In the genomic region with DNA sequence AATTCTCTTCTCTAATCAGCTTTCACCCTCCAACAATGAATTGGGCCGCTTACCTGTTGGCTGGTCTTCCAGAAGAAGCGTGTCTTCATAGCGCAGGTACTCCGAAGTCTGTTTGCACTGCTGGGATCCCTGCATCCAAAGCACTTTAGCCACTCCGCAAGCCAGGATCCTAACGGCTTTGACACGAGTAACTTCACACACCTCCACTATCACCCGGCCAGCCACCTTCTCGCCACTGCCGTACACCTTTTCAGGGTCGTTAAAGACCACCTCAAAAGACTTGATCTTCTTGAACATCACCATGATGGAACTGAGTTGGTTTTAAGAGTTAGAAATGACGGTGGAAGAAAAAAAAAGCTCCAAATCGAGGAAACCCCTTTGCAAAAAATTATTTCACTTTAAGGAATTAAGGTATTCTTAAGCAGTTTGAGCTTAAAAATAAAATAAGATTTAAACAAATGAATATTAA, we compare ENCODE assay signal across 1 cellular context.
TF ChIP-seq lines count a peak whose summit lies in the region.

No MANE protein-coding gene starts in this region.

TF ChIP-seq in GM12878, 131 proteins besides CTCF, POLR2A, EP300 and RAD21:
- TF ChIP-seq MXI1 (IDR thresholded peaks at IDR 0.05; ENCODE audit: low read depth, low read length) = no peak
- TF ChIP-seq, protein P1, sequence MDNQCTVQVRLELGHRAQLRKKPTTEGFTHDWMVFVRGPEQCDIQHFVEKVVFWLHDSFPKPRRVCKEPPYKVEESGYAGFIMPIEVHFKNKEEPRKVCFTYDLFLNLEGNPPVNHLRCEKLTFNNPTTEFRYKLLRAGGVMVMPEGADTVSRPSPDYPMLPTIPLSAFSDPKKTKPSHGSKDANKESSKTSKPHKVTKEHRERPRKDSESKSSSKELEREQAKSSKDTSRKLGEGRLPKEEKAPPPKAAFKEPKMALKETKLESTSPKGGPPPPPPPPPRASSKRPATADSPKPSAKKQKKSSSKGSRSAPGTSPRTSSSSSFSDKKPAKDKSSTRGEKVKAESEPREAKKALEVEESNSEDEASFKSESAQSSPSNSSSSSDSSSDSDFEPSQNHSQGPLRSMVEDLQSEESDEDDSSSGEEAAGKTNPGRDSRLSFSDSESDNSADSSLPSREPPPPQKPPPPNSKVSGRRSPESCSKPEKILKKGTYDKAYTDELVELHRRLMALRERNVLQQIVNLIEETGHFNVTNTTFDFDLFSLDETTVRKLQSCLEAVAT (IDR thresholded peaks at IDR 0.05) = peak; percentile 89
- TF ChIP-seq, protein P2, sequence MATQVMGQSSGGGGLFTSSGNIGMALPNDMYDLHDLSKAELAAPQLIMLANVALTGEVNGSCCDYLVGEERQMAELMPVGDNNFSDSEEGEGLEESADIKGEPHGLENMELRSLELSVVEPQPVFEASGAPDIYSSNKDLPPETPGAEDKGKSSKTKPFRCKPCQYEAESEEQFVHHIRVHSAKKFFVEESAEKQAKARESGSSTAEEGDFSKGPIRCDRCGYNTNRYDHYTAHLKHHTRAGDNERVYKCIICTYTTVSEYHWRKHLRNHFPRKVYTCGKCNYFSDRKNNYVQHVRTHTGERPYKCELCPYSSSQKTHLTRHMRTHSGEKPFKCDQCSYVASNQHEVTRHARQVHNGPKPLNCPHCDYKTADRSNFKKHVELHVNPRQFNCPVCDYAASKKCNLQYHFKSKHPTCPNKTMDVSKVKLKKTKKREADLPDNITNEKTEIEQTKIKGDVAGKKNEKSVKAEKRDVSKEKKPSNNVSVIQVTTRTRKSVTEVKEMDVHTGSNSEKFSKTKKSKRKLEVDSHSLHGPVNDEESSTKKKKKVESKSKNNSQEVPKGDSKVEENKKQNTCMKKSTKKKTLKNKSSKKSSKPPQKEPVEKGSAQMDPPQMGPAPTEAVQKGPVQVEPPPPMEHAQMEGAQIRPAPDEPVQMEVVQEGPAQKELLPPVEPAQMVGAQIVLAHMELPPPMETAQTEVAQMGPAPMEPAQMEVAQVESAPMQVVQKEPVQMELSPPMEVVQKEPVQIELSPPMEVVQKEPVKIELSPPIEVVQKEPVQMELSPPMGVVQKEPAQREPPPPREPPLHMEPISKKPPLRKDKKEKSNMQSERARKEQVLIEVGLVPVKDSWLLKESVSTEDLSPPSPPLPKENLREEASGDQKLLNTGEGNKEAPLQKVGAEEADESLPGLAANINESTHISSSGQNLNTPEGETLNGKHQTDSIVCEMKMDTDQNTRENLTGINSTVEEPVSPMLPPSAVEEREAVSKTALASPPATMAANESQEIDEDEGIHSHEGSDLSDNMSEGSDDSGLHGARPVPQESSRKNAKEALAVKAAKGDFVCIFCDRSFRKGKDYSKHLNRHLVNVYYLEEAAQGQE (IDR thresholded peaks at IDR 0.05; ENCODE audit: low read depth, low read length) = no peak
- TF ChIP-seq MTA3 (IDR thresholded peaks at IDR 0.05; ENCODE audit: borderline replicate concordance, low read length) = peak; percentile 17; the same call in 1 of the 2 replicates
- peak; percentile 38; the same call in 1 of the 2 replicates for TF ChIP-seq ASH2L (IDR thresholded peaks at IDR 0.05; ENCODE audit: borderline replicate concordance, low read depth)
